ENCODE assay signal across 1 cellular context in the genomic region with DNA sequence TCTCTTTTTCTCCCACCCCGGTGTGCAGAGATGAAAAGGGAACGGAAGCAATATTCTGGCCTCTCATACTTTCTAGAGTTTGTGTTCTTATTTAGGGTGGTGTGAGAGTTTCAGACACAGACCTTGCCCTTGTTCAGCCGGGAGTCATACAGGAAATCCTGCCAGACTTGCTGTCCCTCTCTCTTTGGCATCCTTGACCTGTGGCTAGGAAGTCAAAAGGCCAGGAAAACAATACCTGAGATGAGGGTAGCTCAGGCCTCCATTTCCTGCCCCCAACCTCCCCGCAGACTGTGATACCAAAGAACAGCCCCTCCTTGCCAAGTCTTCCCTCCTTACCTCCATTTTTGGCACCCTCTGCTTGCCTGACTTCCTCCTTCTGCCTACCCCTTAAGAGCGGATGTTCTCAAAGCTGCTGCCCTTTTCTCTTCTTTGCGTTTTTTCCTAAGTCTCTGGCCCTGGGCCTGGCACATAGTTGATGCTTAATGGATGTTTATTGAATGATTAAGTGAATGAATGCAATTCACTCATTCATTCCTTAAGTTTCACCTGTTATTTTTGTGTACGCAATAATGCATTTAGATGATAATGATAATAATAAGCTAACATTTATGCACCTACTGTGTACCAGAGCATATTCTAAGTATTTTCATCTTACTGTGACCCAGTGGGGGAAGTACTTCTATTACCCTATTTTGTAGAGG.
TF ChIP-seq lines count a peak whose summit lies in the region.

No MANE protein-coding gene starts in this region.

TF ChIP-seq in WTC11, 78 proteins besides CTCF, POLR2A, EP300 and RAD21 (continued from another document):
- TF ChIP-seq, protein P1, sequence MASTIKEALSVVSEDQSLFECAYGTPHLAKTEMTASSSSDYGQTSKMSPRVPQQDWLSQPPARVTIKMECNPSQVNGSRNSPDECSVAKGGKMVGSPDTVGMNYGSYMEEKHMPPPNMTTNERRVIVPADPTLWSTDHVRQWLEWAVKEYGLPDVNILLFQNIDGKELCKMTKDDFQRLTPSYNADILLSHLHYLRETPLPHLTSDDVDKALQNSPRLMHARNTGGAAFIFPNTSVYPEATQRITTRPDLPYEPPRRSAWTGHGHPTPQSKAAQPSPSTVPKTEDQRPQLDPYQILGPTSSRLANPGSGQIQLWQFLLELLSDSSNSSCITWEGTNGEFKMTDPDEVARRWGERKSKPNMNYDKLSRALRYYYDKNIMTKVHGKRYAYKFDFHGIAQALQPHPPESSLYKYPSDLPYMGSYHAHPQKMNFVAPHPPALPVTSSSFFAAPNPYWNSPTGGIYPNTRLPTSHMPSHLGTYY (CRISPR knock-in tag; IDR thresholded peaks at IDR 0.05) = no peak
TF ChIP-seq in WTC11: peak in this region for 0.
